In the genomic region with DNA sequence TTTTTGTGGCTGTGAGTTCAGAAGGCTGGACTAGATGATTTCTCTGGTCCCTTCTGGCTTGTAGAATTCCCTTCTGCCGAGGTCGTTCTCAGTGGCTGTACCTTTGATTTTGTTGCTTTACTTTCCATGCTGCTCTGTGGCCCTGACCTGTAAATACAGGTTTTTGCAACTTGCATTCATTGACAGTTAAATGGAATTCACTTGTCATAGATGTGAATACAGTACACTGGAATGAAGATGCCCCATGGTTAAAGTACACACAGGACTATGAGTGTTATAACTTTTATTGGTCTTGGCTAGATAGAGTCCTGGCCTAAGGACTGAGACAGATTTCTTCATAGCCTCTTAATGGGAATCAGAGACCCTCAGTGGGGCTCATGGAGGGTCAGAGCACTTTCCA, we compare ENCODE assay signal across 1 cellular context.
A peak's percentile ranks its signal among the peaks of the same experiment; 100 is the strongest.
TF ChIP-seq lines count a peak whose summit lies in the region.

No MANE protein-coding gene starts in this region.

TF ChIP-seq in HepG2, 621 proteins besides CTCF, POLR2A, EP300 and RAD21:
- peak; percentile 20 for TF ChIP-seq TEAD3 (CRISPR knock-in tag; optimal IDR thresholded peaks at IDR 0.05; ENCODE audit: borderline replicate concordance)
- TF ChIP-seq ELF3 (CRISPR knock-in tag; IDR thresholded peaks at IDR 0.05), result no peak
- TF ChIP-seq SNRNP70 (IDR thresholded peaks at IDR 0.05; ENCODE audit: low read depth, low read length), result no peak
- TF ChIP-seq RNF219 (CRISPR knock-in tag; IDR thresholded peaks at IDR 0.05), result no peak
- no peak for TF ChIP-seq ZKSCAN8 (CRISPR knock-in tag; IDR thresholded peaks at IDR 0.05; ENCODE audit: borderline replicate concordance)
- TF ChIP-seq NR2F6 (IDR thresholded peaks at IDR 0.05), result no peak; the same call in 1 of the 2 replicates
- TF ChIP-seq NR2F6 (CRISPR knock-in tag; IDR thresholded peaks at IDR 0.05), result peak; percentile 36; the same call in 1 of the 2 replicates
- no peak for TF ChIP-seq ZNF12 (CRISPR knock-in tag; IDR thresholded peaks at IDR 0.05)
- TF ChIP-seq RARA (CRISPR knock-in tag; IDR thresholded peaks at IDR 0.05), result 0 out of 2 replicates have a peak, but pooled peaks have one; percentile 15
- TF ChIP-seq HNF4A (CRISPR knock-in tag; IDR thresholded peaks at IDR 0.05), result 0 out of 2 replicates have a peak, but pooled peaks have one; percentile 10
- no peak for TF ChIP-seq ZKSCAN5 (CRISPR knock-in tag; IDR thresholded peaks at IDR 0.05)
- TF ChIP-seq ZNF713 (CRISPR knock-in tag; IDR thresholded peaks at IDR 0.05), result no peak
- peak; percentile 11; the same call in 1 of the 2 replicates for TF ChIP-seq BCL6 (CRISPR knock-in tag; IDR thresholded peaks at IDR 0.05)
- TF ChIP-seq, protein P1, sequence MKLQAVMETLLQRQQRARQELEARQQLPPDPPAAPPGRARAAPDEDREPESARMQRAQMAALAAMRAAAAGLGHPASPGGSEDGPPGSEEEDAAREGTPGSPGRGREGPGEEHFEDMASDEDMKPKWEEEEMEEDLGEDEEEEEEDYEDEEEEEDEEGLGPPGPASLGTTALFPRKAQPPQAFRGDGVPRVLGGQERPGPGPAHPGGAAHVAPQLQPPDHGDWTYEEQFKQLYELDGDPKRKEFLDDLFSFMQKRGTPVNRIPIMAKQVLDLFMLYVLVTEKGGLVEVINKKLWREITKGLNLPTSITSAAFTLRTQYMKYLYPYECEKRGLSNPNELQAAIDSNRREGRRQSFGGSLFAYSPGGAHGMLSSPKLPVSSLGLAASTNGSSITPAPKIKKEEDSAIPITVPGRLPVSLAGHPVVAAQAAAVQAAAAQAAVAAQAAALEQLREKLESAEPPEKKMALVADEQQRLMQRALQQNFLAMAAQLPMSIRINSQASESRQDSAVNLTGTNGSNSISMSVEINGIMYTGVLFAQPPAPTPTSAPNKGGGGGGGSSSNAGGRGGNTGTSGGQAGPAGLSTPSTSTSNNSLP (IDR thresholded peaks at IDR 0.05; ENCODE audit: low read depth, low read length), result peak; percentile 42; the same call in 1 of the 2 replicates
- TF ChIP-seq SMC3 (IDR thresholded peaks at IDR 0.05; ENCODE audit: low read length), result no peak
- no peak for TF ChIP-seq FOXP1 (IDR thresholded peaks at IDR 0.05)
- TF ChIP-seq FOXP1 (CRISPR knock-in tag; IDR thresholded peaks at IDR 0.05), result 0 out of 2 replicates have a peak, but pooled peaks have one; percentile 7
- no peak for TF ChIP-seq CAMTA2 (CRISPR knock-in tag; IDR thresholded peaks at IDR 0.05; ENCODE audit: borderline replicate concordance)
- TF ChIP-seq SAP130 (CRISPR knock-in tag; IDR thresholded peaks at IDR 0.05; ENCODE audit: low read depth), result 0 out of 2 replicates have a peak, but pooled peaks have one; percentile 39
